In the genomic region with DNA sequence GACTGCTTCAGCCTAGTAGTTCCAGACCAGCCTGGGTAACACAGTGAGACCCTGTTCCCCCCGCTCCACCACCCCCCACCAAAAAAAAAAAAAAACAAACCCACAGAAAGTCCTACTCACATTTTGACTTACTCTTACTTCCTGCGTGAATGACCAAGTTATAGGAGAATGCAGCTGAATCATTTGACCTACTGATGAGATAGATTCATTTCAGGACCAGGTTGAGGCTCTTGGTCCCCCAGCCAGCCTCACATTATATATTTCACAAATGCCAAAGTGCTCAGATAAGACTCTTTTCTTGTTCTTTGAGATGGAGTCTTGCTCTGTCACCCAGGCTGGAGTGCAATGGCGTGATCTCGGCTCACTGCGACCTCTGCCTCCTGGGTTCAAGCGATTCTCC, we compare ENCODE assay signal across 16 cellular contexts.
DNase-seq lines count a peak whose midpoint lies in the region; ATAC-seq, FAIRE-seq and TF ChIP-seq lines count a peak whose summit lies in the region.
"Had no signal": no experiment of that assay in that cellular context is flagged by ENCODE, and none has a peak within 500 bp of the region (broad histone marks: within the 10 kb centered on the region; RNA-seq: fewer than 3 reads in every experiment).

No MANE protein-coding gene starts in this region.

- dilution Hi-C loops in IMR-90 (cut with HindIII; ENCODE audit: low sequenced_read_pairs, unreplicated experiment): no loop called here

- no peaks in the 10 kb centered on the region for H3K27me3 ChIP-seq in IMR-90 (ENCODE audit: control insufficient read depth, insufficient read depth, low read length)
- H3K27me3 ChIP-seq in colonic mucosa: no peaks in the 10 kb centered on the region
- H3K27me3 ChIP-seq: BLaER1 had no signal

- peak overlapping the region; percentile 48; the same call in 1 of the 3 replicates for H2BK15ac ChIP-seq in IMR-90 (ENCODE audit: low read depth, low read length)

- no peaks in the 10 kb centered on the region for H3K27me3 Mint-ChIP-seq in stimulated activated naive CD8-positive, alpha-beta T cell treated with anti-CD3 and anti-CD28 coated beads, Interleukin-15, amount 100 ng/mL, for 72 hours

- intact Hi-C loops in IMR-90 (cut with micrococcal nuclease): no loop called here
- intact Hi-C loops in colonic mucosa (cut with DNase I): no loop called here

- peak; percentile 67 to 74 for ATAC-seq in activated naive CD4-positive, alpha-beta T cell treated with anti-CD3 and anti-CD28 coated beads, Interleukin-2, amount 50 U/mL, for 72 hours
- no peak for ATAC-seq in IMR-90 (ENCODE audit: low read depth)
- peak; percentile 46 for ATAC-seq in stimulated activated naive CD8-positive, alpha-beta T cell treated with anti-CD3 and anti-CD28 coated beads, Interleukin-15, amount 100 ng/mL, for 72 hours
- ATAC-seq: HCT116 had no signal

- no peaks in the 10 kb centered on the region for H4K20me1 ChIP-seq in IMR-90 (ENCODE audit: insufficient read depth, low read length)
- H4K20me1 ChIP-seq: BLaER1 had no signal

- H3K23ac ChIP-seq in IMR-90 (ENCODE audit: low read depth, low read length): no peak overlapping the region

- H2AFZ ChIP-seq in IMR-90 (replicated peaks; ENCODE audit: low read length, poor library complexity): no peak overlapping the region

- H3K14ac ChIP-seq in IMR-90 (replicated peaks; ENCODE audit: low read depth, low read length): no peak overlapping the region

- H3K4me1 Mint-ChIP-seq in stimulated activated naive CD8-positive, alpha-beta T cell treated with anti-CD3 and anti-CD28 coated beads, Interleukin-15, amount 100 ng/mL, for 72 hours: no peaks in the 10 kb centered on the region

- H2BK5ac ChIP-seq in IMR-90 (ENCODE audit: low read depth, low read length, poor library complexity, severe bottlenecking): no peak overlapping the region

- H2AK5ac ChIP-seq in IMR-90 (ENCODE audit: low read depth, low read length): no peak overlapping the region

- H3K18ac ChIP-seq in IMR-90 (ENCODE audit: low read depth, low read length): no peak overlapping the region

- no peak for DNase-seq in activated naive CD4-positive, alpha-beta T cell treated with anti-CD3 and anti-CD28 coated beads, Interleukin-2, amount 50 U/mL, for 72 hours (ENCODE audit: low spot score in 2 of 2)
- no peak for DNase-seq in activated naive CD4-positive, alpha-beta T cell treated with Interleukin-2 at 50 U/mL for 16 hours
- peak; percentile 44 for DNase-seq in IMR-90
- DNase-seq in colonic mucosa: peak; percentile 3
- no peak for DNase-seq in stimulated activated naive CD8-positive, alpha-beta T cell treated with anti-CD3 and anti-CD28 coated beads, Interleukin-15, amount 100 ng/mL, for 72 hours
- DNase-seq in NCI-H1417 treated with DMSO at 0.1 percent for 48 hours (lab: John Stamatoyannopoulos, UW): no peak
- no peak for DNase-seq in GM10248 (ENCODE audit: extremely low spot score)
- no peak for DNase-seq in GM19239 (ENCODE audit: insufficient read length, low spot score)
- DNase-seq: 8988T, AML-193, DMS53 had no signal

- POLR2A ChIA-PET in IMR-90 (lab: Charles Lee; ENCODE audit: unreplicated experiment) (interaction anchor here (0.6 kb wide), 1 partner anchor 181 kb away, joined by 5 read pairs; no protein-coding TSS in a partner anchor), GM10248 (lab: Yijun Ruan, JAX) (no interaction called here)

- TF ChIP-seq CTCF in IMR-90 (conservative IDR thresholded peaks at IDR 0.05; ENCODE audit: low read depth, low read length): no peak
- TF ChIP-seq CTCF in colonic mucosa (IDR thresholded peaks at IDR 0.05): no peak
- TF ChIP-seq CTCF in GM10248 (IDR thresholded peaks at IDR 0.05; ENCODE audit: control extremely low read depth, extremely low read depth, low read depth, missing control alignments): no peak

- H2BK20ac ChIP-seq in IMR-90 (ENCODE audit: low read depth, low read length): no peak overlapping the region

- no peaks in the 10 kb centered on the region for H3K36me3 ChIP-seq in IMR-90 (ENCODE audit: control insufficient read depth, insufficient read depth, low read length)
- no peaks in the 10 kb centered on the region for H3K36me3 ChIP-seq in colonic mucosa
- H3K36me3 ChIP-seq: BLaER1 had no signal

- in situ Hi-C loops in IMR-90 (cut with MboI; ENCODE audit: low sequenced_read_pairs): no loop called here

- H3K56ac ChIP-seq in IMR-90 (ENCODE audit: extremely low read depth, insufficient read depth, low read length): no peak overlapping the region

- H4K8ac ChIP-seq in IMR-90 (ENCODE audit: low read depth in 2 of 2, low read length in 2 of 2): no peak overlapping the region

- no peak overlapping the region for H3K4me3 Mint-ChIP-seq in stimulated activated naive CD8-positive, alpha-beta T cell treated with anti-CD3 and anti-CD28 coated beads, Interleukin-15, amount 100 ng/mL, for 72 hours

- no peak for TF ChIP-seq POLR2A in IMR-90 (IDR thresholded peaks at IDR 0.05; ENCODE audit: low read depth, low read length)

- no peak overlapping the region for H2BK120ac ChIP-seq in IMR-90 (ENCODE audit: low read depth, low read length)

- no peak overlapping the region for H3K4ac ChIP-seq in IMR-90 (ENCODE audit: low read depth, low read length)

- H3K36me3 Mint-ChIP-seq in activated naive CD4-positive, alpha-beta T cell treated with anti-CD3 and anti-CD28 coated beads, Interleukin-2, amount 50 U/mL, for 72 hours: peaks cover 0 to 5% of the 10 kb centered on the region in 2 donors

- H3K27ac Mint-ChIP-seq in activated naive CD4-positive, alpha-beta T cell treated with anti-CD3 and anti-CD28 coated beads, Interleukin-2, amount 50 U/mL, for 72 hours: no peak overlapping the region
- H3K27ac Mint-ChIP-seq in stimulated activated naive CD8-positive, alpha-beta T cell treated with anti-CD3 and anti-CD28 coated beads, Interleukin-15, amount 100 ng/mL, for 72 hours: no peak overlapping the region

- no peaks in the 10 kb centered on the region for H3K9me1 ChIP-seq in IMR-90 (ENCODE audit: insufficient read depth, low read length)

- CTCF ChIA-PET in IMR-90 (lab: Yijun Ruan, JAX): no interaction called here
- CTCF ChIA-PET in GM10248 (lab: Yijun Ruan, JAX): no interaction called here

- H4K5ac ChIP-seq in IMR-90 (ENCODE audit: low read depth, low read length): no peak overlapping the region

- no peak overlapping the region for H3K4me2 ChIP-seq in IMR-90 (ENCODE audit: low read depth, low read length)
- H3K4me2 ChIP-seq: BLaER1 had no signal

- no peak overlapping the region for H3K27ac ChIP-seq in IMR-90 (ENCODE audit: insufficient read depth, low read length)
- no peak overlapping the region for H3K27ac ChIP-seq in colonic mucosa
- H3K27ac ChIP-seq: BLaER1, HL-60 had no signal

- FAIRE-seq in GM19239 (lab: Jason Lieb, UNC): no peak
- FAIRE-seq: G401.6, GM12892 had no signal

- H3K79me1 ChIP-seq in IMR-90 (ENCODE audit: low read depth in 1 of 2, low read length in 2 of 2): no peaks in the 10 kb centered on the region

- H3K4me3 ChIP-seq in IMR-90 (ENCODE audit: insufficient read depth, low read depth, low read length): no peak overlapping the region
- H3K4me3 ChIP-seq in colonic mucosa: no peak overlapping the region
- H3K4me3 ChIP-seq: BLaER1 had no signal

- WGBS in IMR-90 (ENCODE audit: extremely low coverage in 2 of 2, insufficient read length in 1 of 2), 2 experiments: no CpG with 5 or more reads among the region's 6 CpGs

- H3K9me3 ChIP-seq in IMR-90 (ENCODE audit: control insufficient read depth, insufficient read depth, low read length) (no peaks in the 10 kb centered on the region), colonic mucosa (no peaks in the 10 kb centered on the region)
- H3K9me3 ChIP-seq: BLaER1 had no signal

- no peak overlapping the region for H4K91ac ChIP-seq in IMR-90 (ENCODE audit: insufficient read depth, low read depth, low read length)

- H3K9ac ChIP-seq in IMR-90 (ENCODE audit: low read depth, low read length): no peak overlapping the region
- no peak overlapping the region for H3K9ac ChIP-seq in colonic mucosa (ENCODE audit: low read depth in 2 of 2, low read length in 2 of 2)
- H3K9ac ChIP-seq: BLaER1 had no signal

- BruUV-seq in IMR-90 (replicated peaks; lab: Mats Ljungman, UMichigan): no TSS peak

- peaks cover 0 to 3% of the 10 kb centered on the region in 2 donors for H3K9me3 Mint-ChIP-seq in activated naive CD4-positive, alpha-beta T cell treated with anti-CD3 and anti-CD28 coated beads, Interleukin-2, amount 50 U/mL, for 72 hours
- no peaks in the 10 kb centered on the region for H3K9me3 Mint-ChIP-seq in stimulated activated naive CD8-positive, alpha-beta T cell treated with anti-CD3 and anti-CD28 coated beads, Interleukin-15, amount 100 ng/mL, for 72 hours

- no peak overlapping the region for H2AK9ac ChIP-seq in IMR-90 (replicated peaks; ENCODE audit: low read depth, low read length, poor library complexity)

- H3K4me1 ChIP-seq in IMR-90 (ENCODE audit: control insufficient read depth, insufficient read depth, low read length) (no peaks in the 10 kb centered on the region), colonic mucosa (no peaks in the 10 kb centered on the region)
- H3K4me1 ChIP-seq: BLaER1 had no signal

- no peak for TF ChIP-seq RAD21 in IMR-90 (IDR thresholded peaks at IDR 0.05; ENCODE audit: low read length)

TF ChIP-seq in IMR-90, 13 proteins besides CTCF, POLR2A, EP300 and RAD21 (continues in another document):
- no peak for TF ChIP-seq CHD1 (IDR thresholded peaks at IDR 0.05; ENCODE audit: low read depth, low read length)
- TF ChIP-seq, protein P1, sequence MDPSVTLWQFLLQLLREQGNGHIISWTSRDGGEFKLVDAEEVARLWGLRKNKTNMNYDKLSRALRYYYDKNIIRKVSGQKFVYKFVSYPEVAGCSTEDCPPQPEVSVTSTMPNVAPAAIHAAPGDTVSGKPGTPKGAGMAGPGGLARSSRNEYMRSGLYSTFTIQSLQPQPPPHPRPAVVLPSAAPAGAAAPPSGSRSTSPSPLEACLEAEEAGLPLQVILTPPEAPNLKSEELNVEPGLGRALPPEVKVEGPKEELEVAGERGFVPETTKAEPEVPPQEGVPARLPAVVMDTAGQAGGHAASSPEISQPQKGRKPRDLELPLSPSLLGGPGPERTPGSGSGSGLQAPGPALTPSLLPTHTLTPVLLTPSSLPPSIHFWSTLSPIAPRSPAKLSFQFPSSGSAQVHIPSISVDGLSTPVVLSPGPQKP (IDR thresholded peaks at IDR 0.05; ENCODE audit: borderline replicate concordance, low read depth, low read length): no peak
- no peak for TF ChIP-seq RCOR1 (IDR thresholded peaks at IDR 0.05; ENCODE audit: insufficient replicate concordance, low read length)
- TF ChIP-seq CEBPB (IDR thresholded peaks at IDR 0.05; ENCODE audit: low read depth, low read length): no peak
- TF ChIP-seq FOS (IDR thresholded peaks at IDR 0.05; ENCODE audit: low read depth, low read length): no peak
- TF ChIP-seq MAFK (IDR thresholded peaks at IDR 0.05; ENCODE audit: low read depth, low read length): no peak
- no peak for TF ChIP-seq BHLHE40 (IDR thresholded peaks at IDR 0.05; ENCODE audit: low read depth, low read length)
- TF ChIP-seq MXI1 (IDR thresholded peaks at IDR 0.05; ENCODE audit: borderline replicate concordance, low read depth, low read length): no peak
- TF ChIP-seq NFE2L2 (IDR thresholded peaks at IDR 0.05; ENCODE audit: low read depth, low read length): no peak
- TF ChIP-seq SMC3 (IDR thresholded peaks at IDR 0.05; ENCODE audit: low read depth, low read length): no peak

Comparison
In these comparisons a context has a peak if more than half of its experiments do, and no peak if none do; other contexts are left out.
1. DNase-seq: peak in IMR-90 (single experiment) and colonic mucosa (single experiment); none in activated naive CD4-positive, alpha-beta T cell treated with anti-CD3 and anti-CD28 coated beads, Interleukin-2, amount 50 U/mL, for 72 hours (0 of 2), activated naive CD4-positive, alpha-beta T cell treated with Interleukin-2 at 50 U/mL for 16 hours (single experiment), stimulated activated naive CD8-positive, alpha-beta T cell treated with anti-CD3 and anti-CD28 coated beads, Interleukin-15, amount 100 ng/mL, for 72 hours (0 of 2), NCI-H1417 treated with DMSO at 0.1 percent for 48 hours (single experiment), GM10248 (single experiment) and GM19239 (single experiment).